7 cellular contexts compared by ENCODE assay signal in genomic region chr4:96389752-96390151, GRCh38.
"Had no signal": no experiment of that assay in that cellular context is flagged by ENCODE, and none has a peak within 500 bp of the region (broad histone marks: within the 10 kb centered on the region; RNA-seq: fewer than 3 reads in every experiment).

No MANE protein-coding gene starts in this region.

- ATAC-seq: HCT116, K562 had no signal

- H3K4me1 ChIP-seq: HAP-1 had no signal

- H3K9me3 ChIP-seq: HAP-1 had no signal

- H3K36me3 ChIP-seq: HAP-1 had no signal

- H3K4me3 ChIP-seq: HAP-1, K562 had no signal

- DNase-seq: GOT3, H7, IMR-90, KG1 had no signal
